18 cellular contexts compared by ENCODE assay signal in genomic region chr1:65440915-65441314, GRCh38. TPM values are rescaled to one million over a fixed set of nuclear protein-coding genes. Genes with fewer than 3 reads are reported as not detected.
DNase-seq lines count a peak whose midpoint lies in the region; ATAC-seq and TF ChIP-seq lines count a peak whose summit lies in the region.
"Had no signal": no experiment of that assay in that cellular context is flagged by ENCODE, and none has a peak within 500 bp of the region (broad histone marks: within the 10 kb centered on the region; RNA-seq: fewer than 3 reads in every experiment).

No MANE protein-coding gene starts in this region.

- H3K27me3 ChIP-seq in SK-N-SH (ENCODE audit: insufficient read depth) (no peaks in the 10 kb centered on the region), adipocyte (replicated peaks; ENCODE audit: control insufficient read depth, insufficient read depth, low read length) (no peaks in the 10 kb centered on the region)
- H3K27me3 ChIP-seq: SJSA1 had no signal

- DNase-seq in SK-N-SH (no peak), adipocyte (ENCODE audit: low read depth) (peak; percentile 35), fibroblast of peridontal ligament (ENCODE audit: extremely low read depth) (peak; percentile 34), NCI-H2081 treated with DMSO at 0.1 percent for 48 hours (lab: John Stamatoyannopoulos, UW) (no peak), anterior cingulate cortex (lab: John Stamatoyannopoulos, UW) (no peak), GM13976 (ENCODE audit: low spot score) (no peak)
- DNase-seq: DMS 273 treated with DMSO at 0.1 percent for 48 hours, KG1, NCI-H1436 treated with DMSO at 0.1 percent for 48 hours, NCI-H510A treated with DMSO at 0.1 percent for 48 hours, NCI-H82, PC-9 had no signal

- peaks cover 0 to 3% of the 10 kb centered on the region in 2 experiments for H3K36me3 ChIP-seq in SK-N-SH (replicated peaks in 1 of 2; ENCODE audit: control insufficient read depth in 1 of 2, insufficient read depth in 2 of 2, low read length in 1 of 2)
- no peaks in the 10 kb centered on the region for H3K36me3 ChIP-seq in adipocyte (ENCODE audit: control insufficient read depth, insufficient read depth, low read length, severe bottlenecking)
- H3K36me3 ChIP-seq: SJSA1 had no signal

- H3K4me2 ChIP-seq in SK-N-SH: no peak overlapping the region
- H3K4me2 ChIP-seq: PC-9 had no signal

- no peaks in the 10 kb centered on the region for H3K9me2 ChIP-seq in SK-N-SH

- H3K9ac ChIP-seq in SK-N-SH: no peak overlapping the region
- H3K9ac ChIP-seq in adipocyte (ENCODE audit: low read length): no peak overlapping the region

- TF ChIP-seq RAD21 in SK-N-SH (IDR thresholded peaks at IDR 0.05; ENCODE audit: low read length): no peak

- peak; percentile 36; the same call in 2 of the 3 replicates for ATAC-seq in SK-N-SH treated with all-trans-retinoic acid at 6 μM for 48 hours
- no peak for ATAC-seq in HG03521 (IDR thresholded peaks at IDR 0.05; ENCODE audit: unreplicated experiment)
- ATAC-seq: HCT116 had no signal

- no peaks in the 10 kb centered on the region for H3F3A ChIP-seq in SK-N-SH (replicated peaks; ENCODE audit: insufficient read depth)

- TF ChIP-seq CTCF in SK-N-SH (IDR thresholded peaks at IDR 0.05): no peak
- no peak for TF ChIP-seq CTCF in GM13976 (IDR thresholded peaks at IDR 0.05; ENCODE audit: borderline replicate concordance, control extremely low read depth, extremely low read depth, insufficient read depth, missing control alignments)

- no peak for TF ChIP-seq EP300 in SK-N-SH (IDR thresholded peaks at IDR 0.05; ENCODE audit: borderline replicate concordance in 1 of 2, low read depth in 1 of 2, low read length in 1 of 2)

- no peaks in the 10 kb centered on the region for H3K79me2 ChIP-seq in SK-N-SH (ENCODE audit: insufficient read depth)

- POLR2A ChIA-PET in SK-N-SH (lab: Yijun Ruan, JAX): no interaction called here

- H4K20me1 ChIP-seq in SK-N-SH (ENCODE audit: insufficient read depth): no peaks in the 10 kb centered on the region

- no peaks in the 10 kb centered on the region for H3K9me3 ChIP-seq in SK-N-SH
- H3K9me3 ChIP-seq in adipocyte (ENCODE audit: control insufficient read depth, low read length): peaks cover 7% of the 10 kb centered on the region
- H3K9me3 ChIP-seq: SJSA1 had no signal

- CTCF ChIA-PET in SK-N-SH (lab: Yijun Ruan, JAX): interaction anchor here (2.3 to 13.6 kb wide), 2 partner anchors 10 to 245 kb away, joined by 10 to 175 read pairs; no protein-coding TSS in a partner anchor

- no peak overlapping the region for H2AFZ ChIP-seq in SK-N-SH (ENCODE audit: low read depth)
- H2AFZ ChIP-seq: PC-9 had no signal

- WGBS in SK-N-SH (ENCODE audit: low lambda C conversion rate): 54% methylated on average over 1 of the region's 1 CpG

- peak overlapping the region in 1 of 2 experiments; percentile 56; a peak in 2 of 4 replicates for H3K27ac ChIP-seq in SK-N-SH (ENCODE audit: low read depth in 2 of 2, low read length in 1 of 2)
- H3K27ac ChIP-seq: 22Rv1, C4-2B, PC-9, SJSA1 had no signal

- in situ Hi-C loops in GM13976 (cut with MboI; ENCODE audit: low sequenced_read_pairs, unreplicated experiment): no loop called here

- H3K4me3 ChIP-seq in SK-N-SH (ENCODE audit: low read depth in 2 of 2, low read length in 1 of 2): no peak overlapping the region
- H3K4me3 ChIP-seq in adipocyte (ENCODE audit: low read length): no peak overlapping the region
- H3K4me3 ChIP-seq: PC-9, SJSA1 had no signal

- H3K4me1 ChIP-seq in SK-N-SH (ENCODE audit: control insufficient read depth in 1 of 2, insufficient read depth in 2 of 2, low read depth in 1 of 2, low read length in 1 of 2) (peaks cover 0 to 3% of the 10 kb centered on the region in 2 experiments; a peak in 2 of 4 replicates), adipocyte (ENCODE audit: control insufficient read depth, insufficient read depth, low read length) (peaks cover 20% of the 10 kb centered on the region)
- H3K4me1 ChIP-seq: SJSA1 had no signal

TF ChIP-seq in SK-N-SH treated with all-trans-retinoic acid at 6 μM for 48 hours, 23 proteins besides CTCF, POLR2A, EP300 and RAD21 (continues in another document):
- no peak for TF ChIP-seq POU6F1 (CRISPR knock-in tag; IDR thresholded peaks at IDR 0.05; ENCODE audit: borderline replicate concordance, low read depth)
- TF ChIP-seq CSRNP3 (CRISPR knock-in tag; IDR thresholded peaks at IDR 0.05): no peak
- no peak for TF ChIP-seq GLIS3 (CRISPR knock-in tag; IDR thresholded peaks at IDR 0.05)
- TF ChIP-seq ZNF70 (CRISPR knock-in tag; IDR thresholded peaks at IDR 0.05): no peak
- no peak for TF ChIP-seq TOX (CRISPR knock-in tag; IDR thresholded peaks at IDR 0.05; ENCODE audit: borderline replicate concordance)
- no peak for TF ChIP-seq ZNF8 (CRISPR knock-in tag; IDR thresholded peaks at IDR 0.05)
- no peak for TF ChIP-seq ZFP30 (CRISPR knock-in tag; IDR thresholded peaks at IDR 0.05)
- no peak for TF ChIP-seq OSR1 (CRISPR knock-in tag; IDR thresholded peaks at IDR 0.05)
- TF ChIP-seq ZNF565 (CRISPR knock-in tag; conservative IDR thresholded peaks at IDR 0.05; ENCODE audit: low read depth): no peak
- no peak for TF ChIP-seq ISL1 (CRISPR knock-in tag; IDR thresholded peaks at IDR 0.05)

TF ChIP-seq in SK-N-SH, 30 proteins besides CTCF, POLR2A, EP300 and RAD21:
- TF ChIP-seq NRF1 (IDR thresholded peaks at IDR 0.05; ENCODE audit: low read depth, low read length) (no peak), RXRA (IDR thresholded peaks at IDR 0.05; ENCODE audit: borderline replicate concordance, low read depth) (no peak), SIN3A (IDR thresholded peaks at IDR 0.05; ENCODE audit: borderline replicate concordance, low read depth, low read length) (no peak), MXI1 (IDR thresholded peaks at IDR 0.05; ENCODE audit: low read depth, low read length) (no peak), GABPA (IDR thresholded peaks at IDR 0.05; ENCODE audit: low read depth) (no peak), MEF2A (IDR thresholded peaks at IDR 0.05; ENCODE audit: borderline replicate concordance, low read depth) (no peak), IRF3 (IDR thresholded peaks at IDR 0.05; ENCODE audit: low read depth, low read length) (no peak), GATA2 (CRISPR knock-in tag; IDR thresholded peaks at IDR 0.05) (no peak), POLR2AphosphoS5 (IDR thresholded peaks at IDR 0.05; ENCODE audit: low read depth, low read length) (no peak), TEAD4 (IDR thresholded peaks at IDR 0.05; ENCODE audit: borderline replicate concordance, insufficient read depth) (no peak), USF2 (IDR thresholded peaks at IDR 0.05; ENCODE audit: borderline replicate concordance, low read depth, low read length) (no peak), CHD2 (IDR thresholded peaks at IDR 0.05; ENCODE audit: low read length, partially characterized antibody) (no peak), EZH2phosphoT487 (IDR thresholded peaks at IDR 0.05; ENCODE audit: borderline replicate concordance, low read depth) (no peak), SMC3 (IDR thresholded peaks at IDR 0.05; ENCODE audit: low read depth, low read length) (no peak), FOXJ3 (CRISPR knock-in tag; IDR thresholded peaks at IDR 0.05) (no peak), FOXM1 (IDR thresholded peaks at IDR 0.05; ENCODE audit: low read depth) (no peak), USF1 (IDR thresholded peaks at IDR 0.05; ENCODE audit: borderline replicate concordance, low read depth) (no peak), YY1 (IDR thresholded peaks at IDR 0.05; ENCODE audit: low read depth) (no peak), TAF1 (IDR thresholded peaks at IDR 0.05; ENCODE audit: borderline replicate concordance, low read depth, low read length) (no peak), JUND (IDR thresholded peaks at IDR 0.05) (no peak)

RNA-seq across cellular contexts. Expression of gene LEPR, which starts 20.4 kb away (rescaled TPM):
- 2.3 and 3.2 TPM in 2 replicates for polyA plus RNA-seq in SK-N-SH (2012; rRNA removed)
- polyA plus RNA-seq in SK-N-SH (2012; cell fraction: cytosol; rRNA removed): 4.3 and 5.1 TPM in 2 replicates
- 1.4 and 3.0 TPM in 2 replicates for polyA plus RNA-seq in SK-N-SH (2012; cell fraction: nucleus; rRNA removed)

RNA-seq across cellular contexts. Expression of gene LEPROT, which starts 20.4 kb away (rescaled TPM):
- polyA plus RNA-seq in SK-N-SH (2012; rRNA removed): 38.9 and 69.3 TPM in 2 replicates
- polyA plus RNA-seq in SK-N-SH (2012; cell fraction: cytosol; rRNA removed): 54.9 and 57.5 TPM in 2 replicates
- polyA plus RNA-seq in SK-N-SH (2012; cell fraction: nucleus; rRNA removed): 19.8 and 51.3 TPM in 2 replicates

Comparison
In these comparisons a context has a peak if more than half of its experiments do, and no peak if none do; other contexts are left out.
1. DNase-seq: peak in adipocyte (single experiment) and fibroblast of peridontal ligament (single experiment); none in SK-N-SH (single experiment), NCI-H2081 treated with DMSO at 0.1 percent for 48 hours (single experiment), anterior cingulate cortex (0 of 58) and GM13976 (single experiment).